ENCODE assay signal across 1 cellular context in genomic region chr19:14472202-14472961, GRCh38.
A peak's percentile ranks its signal among the peaks of the same experiment; 100 is the strongest.
TF ChIP-seq lines count a peak whose summit lies in the region.

No MANE protein-coding gene starts in this region.

TF ChIP-seq in GM12878, 131 proteins besides CTCF, POLR2A, EP300 and RAD21:
- no peak for TF ChIP-seq IRF3 (IDR thresholded peaks at IDR 0.05)
- peak; percentile 95; the same call in 1 of the 2 replicates for TF ChIP-seq ZBTB33 (IDR thresholded peaks at IDR 0.05)
- TF ChIP-seq RB1 (IDR thresholded peaks at IDR 0.05; ENCODE audit: borderline replicate concordance): 0 out of 2 replicates have a peak, but pooled peaks have one; percentile 47
- peak; percentile 22 to 72; a peak in 3 of 4 replicates for TF ChIP-seq BHLHE40 (IDR thresholded peaks at IDR 0.05; ENCODE audit: borderline replicate concordance in 1 of 2, low read depth in 2 of 2, low read length in 1 of 2)
- TF ChIP-seq SMAD5 (IDR thresholded peaks at IDR 0.05; ENCODE audit: low read depth): no peak
- no peak for TF ChIP-seq HCFC1 (IDR thresholded peaks at IDR 0.05; ENCODE audit: low read length)
- no peak for TF ChIP-seq POU2F2 (IDR thresholded peaks at IDR 0.05; ENCODE audit: borderline replicate concordance, low read depth, low read length)
- no peak for TF ChIP-seq JUND (IDR thresholded peaks at IDR 0.05; ENCODE audit: low read depth, low read length)
- TF ChIP-seq CEBPB (IDR thresholded peaks at IDR 0.05; ENCODE audit: borderline replicate concordance in 1 of 2, low read depth in 2 of 2, low read length in 2 of 2): no peak
- no peak for TF ChIP-seq ZBTB40 (IDR thresholded peaks at IDR 0.05; ENCODE audit: borderline replicate concordance)
- TF ChIP-seq LARP7 (IDR thresholded peaks at IDR 0.05): 0 out of 2 replicates have a peak, but pooled peaks have one; percentile 62
- TF ChIP-seq E2F8 (IDR thresholded peaks at IDR 0.05; ENCODE audit: low read depth, partially characterized antibody): no peak
- 0 out of 2 replicates have a peak, but pooled peaks have one; percentile 60 for TF ChIP-seq YY1 (IDR thresholded peaks at IDR 0.05; ENCODE audit: low read depth, low read length)
- TF ChIP-seq SMARCA5 (IDR thresholded peaks at IDR 0.05): peak; percentile 41; the same call in 1 of the 2 replicates
- TF ChIP-seq NR2C1 (IDR thresholded peaks at IDR 0.05): no peak
- TF ChIP-seq FOXM1 (IDR thresholded peaks at IDR 0.05; ENCODE audit: low read depth, low read length): 0 out of 2 replicates have a peak, but pooled peaks have one; percentile 17
- TF ChIP-seq BCL3 (IDR thresholded peaks at IDR 0.05; ENCODE audit: borderline replicate concordance, insufficient read depth, low read depth, low read length, poor library complexity, severe bottlenecking): peak; percentile 70
- no peak for TF ChIP-seq SUPT20H (IDR thresholded peaks at IDR 0.05; ENCODE audit: borderline replicate concordance, control insufficient read depth, low read depth, low read length)
- no peak for TF ChIP-seq MXI1 (IDR thresholded peaks at IDR 0.05; ENCODE audit: low read depth, low read length)
- no peak for TF ChIP-seq E4F1 (IDR thresholded peaks at IDR 0.05; ENCODE audit: borderline replicate concordance, partially characterized antibody)
- no peak for TF ChIP-seq ASH2L (IDR thresholded peaks at IDR 0.05; ENCODE audit: borderline replicate concordance, low read depth)
- peak; percentile 51; the same call in 1 of the 2 replicates for TF ChIP-seq SMC3 (IDR thresholded peaks at IDR 0.05; ENCODE audit: borderline replicate concordance, low read length)
- peak; percentile 58; the same call in 1 of the 2 replicates for TF ChIP-seq MTA3 (IDR thresholded peaks at IDR 0.05; ENCODE audit: borderline replicate concordance, low read length)
- TF ChIP-seq DPF2 (IDR thresholded peaks at IDR 0.05): 0 out of 2 replicates have a peak, but pooled peaks have one; percentile 28
- TF ChIP-seq STAT3 (IDR thresholded peaks at IDR 0.05; ENCODE audit: low read depth, low read length): no peak
- TF ChIP-seq ATF3 (IDR thresholded peaks at IDR 0.05; ENCODE audit: borderline replicate concordance, extremely low read depth, low read depth, low read length): no peak
- TF ChIP-seq POLR2AphosphoS2 (IDR thresholded peaks at IDR 0.05; ENCODE audit: low read depth, low read length): peak; percentile 68
- TF ChIP-seq HDAC6 (IDR thresholded peaks at IDR 0.05; ENCODE audit: unreplicated experiment): peak; percentile 33
- TF ChIP-seq BACH1 (IDR thresholded peaks at IDR 0.05; ENCODE audit: borderline replicate concordance): peak; percentile 50
- TF ChIP-seq JUNB (IDR thresholded peaks at IDR 0.05): no peak
- TF ChIP-seq IKZF1 (conservative IDR thresholded peaks at IDR 0.05): peak; percentile 64; the same call in 1 of the 2 replicates
TF ChIP-seq in GM12878: peak in this region for 15.
